27 cellular contexts compared by ENCODE assay signal in the genomic region with DNA sequence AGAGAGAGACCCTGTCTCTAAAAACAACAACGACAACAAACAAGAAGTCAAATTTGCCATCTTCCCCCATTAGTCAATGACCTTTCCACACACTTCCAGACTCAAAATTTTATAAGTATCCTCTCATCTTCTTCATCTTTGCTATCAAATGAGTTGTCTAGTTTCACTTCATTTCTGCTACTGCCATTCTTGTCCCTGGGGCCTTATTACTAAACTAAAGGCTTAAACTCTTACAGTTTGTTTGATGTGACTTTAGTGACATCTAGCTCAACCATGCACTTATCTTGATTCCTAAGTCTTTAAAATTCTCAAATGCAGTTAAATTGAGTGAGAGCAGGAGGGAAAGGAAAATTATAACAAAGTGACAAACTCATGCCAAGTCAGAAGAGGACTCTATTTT.
"Had no signal": no experiment of that assay in that cellular context is flagged by ENCODE, and none has a peak within 500 bp of the region (broad histone marks: within the 10 kb centered on the region; RNA-seq: fewer than 3 reads in every experiment).

No MANE protein-coding gene starts in this region.

- H3K27me3 Mint-ChIP-seq: activated naive CD8-positive, alpha-beta T cell treated with anti-CD3 and anti-CD28 coated beads, Interleukin-2, amount 10 ng/mL, durations not matched to agents 7 days and 5 days; T-cell had no signal

- H3K27me3 ChIP-seq: ascending aorta, body of pancreas, MG63 had no signal

- H3K36me3 Mint-ChIP-seq: activated naive CD8-positive, alpha-beta T cell treated with anti-CD3 and anti-CD28 coated beads, Interleukin-2, amount 10 ng/mL, durations not matched to agents 7 days and 5 days; T-cell had no signal

- H3K27ac ChIP-seq: ascending aorta, body of pancreas, coronary artery had no signal

- H3K27ac Mint-ChIP-seq: activated CD8-positive, alpha-beta T cell treated with anti-CD3 and anti-CD28 coated beads, Interleukin-2, amount 10 ng/mL, durations not matched to agents 7 days and 5 days; activated naive CD8-positive, alpha-beta T cell treated with anti-CD3 and anti-CD28 coated beads, Interleukin-2, amount 10 ng/mL, durations not matched to agents 7 days and 5 days; T-cell had no signal

- H3K4me3 Mint-ChIP-seq: activated CD8-positive, alpha-beta T cell treated with anti-CD3 and anti-CD28 coated beads, Interleukin-2, amount 10 ng/mL, durations not matched to agents 7 days and 5 days; activated naive CD8-positive, alpha-beta T cell treated with anti-CD3 and anti-CD28 coated beads, Interleukin-2, amount 10 ng/mL, durations not matched to agents 7 days and 5 days; T-cell had no signal

- ATAC-seq: activated CD4-positive, CD25-positive, alpha-beta regulatory T cell treated with anti-CD3 and anti-CD28 coated beads, Interleukin-2, amount 50 U/mL, for 24 hours; activated CD8-positive, alpha-beta T cell treated with anti-CD3 and anti-CD28 coated beads, Interleukin-2, amount 10 ng/mL, durations not matched to agents 7 days and 5 days; body of pancreas; PC-3; T-cell had no signal

- H3K9me3 Mint-ChIP-seq: activated naive CD8-positive, alpha-beta T cell treated with anti-CD3 and anti-CD28 coated beads, Interleukin-2, amount 10 ng/mL, durations not matched to agents 7 days and 5 days; T-cell had no signal

- H3K9me3 ChIP-seq: ascending aorta, body of pancreas, MG63 had no signal

- H3K4me1 ChIP-seq: body of pancreas had no signal

- DNase-seq: activated CD4-positive, alpha-beta T cell treated with anti-CD3 and anti-CD28 coated beads for 4 hours; activated CD8-positive, alpha-beta memory T cell treated with anti-CD3 and anti-CD28 coated beads, Interleukin-2, amount 50 U/mL, for 48 hours; activated CD8-positive, alpha-beta T cell treated with anti-CD3 and anti-CD28 coated beads, Interleukin-2, amount 10 ng/mL, durations not matched to agents 7 days and 5 days; activated naive CD4-positive, alpha-beta T cell treated with anti-CD3 and anti-CD28 coated beads, Interleukin-2, amount 50 U/mL, for 16 hours; activated naive CD8-positive, alpha-beta T cell treated with anti-CD3 and anti-CD28 coated beads, Interleukin-2, amount 10 ng/mL, durations not matched to agents 7 days and 5 days; activated T-cell treated with anti-CD3 and anti-CD28 coated beads, Interleukin-2, amount 50 U/mL, for 1 hour; body of pancreas; central memory CD4-positive, alpha-beta T cell; KG1; MG63; NCI-H1092; NCI-H1417; NCI-H1694; NCI-H2029; NCI-H2107; NCI-H2171 treated with DMSO at 0.1 percent for 48 hours; NCI-H345; NCI-H510A; NCI-H69; NK-92 treated with Interleukin-12 subunit alpha and Interleukin-12 subunit beta, amount 100 ng/mL, for 24 hours; PC-3; SHP77 treated with DMSO at 0.1 percent for 48 hours; T-cell; T1000 had no signal

- H3K4me3 ChIP-seq: ascending aorta, body of pancreas, coronary artery, MG63 had no signal

- H3K36me3 ChIP-seq: ascending aorta, MG63 had no signal

- H3K4me1 Mint-ChIP-seq: activated naive CD8-positive, alpha-beta T cell treated with anti-CD3 and anti-CD28 coated beads, Interleukin-2, amount 10 ng/mL, durations not matched to agents 7 days and 5 days had no signal
